Comparison of ENCODE assay signal across 11 cellular contexts in the genomic region with DNA sequence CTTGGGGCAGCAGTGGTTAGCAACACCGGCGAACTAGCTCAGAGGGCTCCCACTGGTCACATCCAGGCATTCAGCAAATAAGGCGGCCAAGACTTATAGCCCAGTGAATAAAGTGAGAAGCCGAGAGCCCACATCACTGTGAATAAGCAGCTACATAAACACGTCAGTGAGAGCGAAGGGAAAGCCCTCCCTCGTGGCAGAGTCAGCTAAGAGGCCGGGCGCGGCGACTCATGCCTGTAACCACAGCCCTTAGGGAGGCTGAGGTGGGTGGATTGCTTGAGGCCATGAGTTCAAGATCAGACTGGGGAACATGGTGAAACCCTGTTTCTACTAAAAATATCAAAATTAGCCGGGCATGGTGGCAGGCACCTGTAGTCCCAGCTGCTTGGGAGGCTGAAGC. TPM values are rescaled to one million over a fixed set of nuclear protein-coding genes. Genes with fewer than 3 reads are reported as not detected.
DNase-seq lines count a peak whose midpoint lies in the region; ATAC-seq, FAIRE-seq and TF ChIP-seq lines count a peak whose summit lies in the region.
"Had no signal": no experiment of that assay in that cellular context is flagged by ENCODE, and none has a peak within 500 bp of the region (broad histone marks: within the 10 kb centered on the region; RNA-seq: fewer than 3 reads in every experiment).

No MANE protein-coding gene starts in this region.

- DNase-seq in GM12892 (ENCODE audit: insufficient read length) (no peak), cardiac fibroblast (ENCODE audit: low read depth in 2 of 2) (peak; percentile 9 to 62), occipital lobe (lab: John Stamatoyannopoulos, UW) (no peak)
- DNase-seq in activated CD4-positive, alpha-beta T cell treated with anti-CD3 and anti-CD28 coated beads, Interleukin-2, amount 50 U/mL, for 1 hour: peak; percentile 22
- DNase-seq in stimulated activated CD4-positive, alpha-beta T cell treated with anti-CD3 and anti-CD28 coated beads, Interleukin-4, amount 100 ng/mL, for 24 hours: peak; percentile 74
- DNase-seq: nucleus accumbens, transverse colon had no signal

- H3K4me3 ChIP-seq in cardiac fibroblast (replicated peaks in 1 of 2; ENCODE audit: low read depth in 2 of 2, low read length in 2 of 2): no peak overlapping the region
- H3K4me3 ChIP-seq: transverse colon had no signal

- no peak for ATAC-seq in GM21367 (IDR thresholded peaks at IDR 0.05; ENCODE audit: unreplicated experiment)
- no peak for ATAC-seq in HG02759 (IDR thresholded peaks at IDR 0.05; ENCODE audit: unreplicated experiment)
- ATAC-seq in GM19328 (IDR thresholded peaks at IDR 0.05; ENCODE audit: unreplicated experiment): no peak

- no peak for TF ChIP-seq POLR2A in GM12892 (IDR thresholded peaks at IDR 0.05; ENCODE audit: low read depth, low read length)

- no peak for TF ChIP-seq CTCF in cardiac fibroblast (IDR thresholded peaks at IDR 0.05; ENCODE audit: low read depth, low read length)

- FAIRE-seq in GM12892 (lab: Jason Lieb, UNC): peak; percentile 30
- FAIRE-seq: G401.6 had no signal

RNA-seq across cellular contexts. Expression of gene D2HGDH, which starts 5.2 kb away (rescaled TPM):
- 16.8 TPM for polyA plus RNA-seq in GM12892 (2012; ENCODE audit: missing spikeins)
- total RNA-seq in occipital lobe: 8.0 TPM

RNA-seq across cellular contexts. Expression of gene GAL3ST2, which starts 37.0 kb away (rescaled TPM):
- polyA plus RNA-seq in GM12892 (2012; ENCODE audit: missing spikeins): not detected
- 0.16 TPM for total RNA-seq in occipital lobe

RNA-seq across cellular contexts. Expression of gene ING5, which starts 37.8 kb away (rescaled TPM):
- polyA plus RNA-seq in GM12892 (2012; ENCODE audit: missing spikeins): 30.5 TPM
- 23.4 TPM for total RNA-seq in occipital lobe

RNA-seq across cellular contexts. Expression of gene DTYMK, which starts 53.0 kb away (rescaled TPM):
- polyA plus RNA-seq in GM12892 (2012; ENCODE audit: missing spikeins): 40.0 TPM
- 10.0 TPM for total RNA-seq in occipital lobe

Comparison
In these comparisons a context has a peak if more than half of its experiments do, and no peak if none do; other contexts are left out.
1. DNase-seq: peak in activated CD4-positive, alpha-beta T cell treated with anti-CD3 and anti-CD28 coated beads, Interleukin-2, amount 50 U/mL, for 1 hour (single experiment), cardiac fibroblast (2 of 2) and stimulated activated CD4-positive, alpha-beta T cell treated with anti-CD3 and anti-CD28 coated beads, Interleukin-4, amount 100 ng/mL, for 24 hours (single experiment); none in GM12892 (single experiment) and occipital lobe (single experiment).